In the genomic region with DNA sequence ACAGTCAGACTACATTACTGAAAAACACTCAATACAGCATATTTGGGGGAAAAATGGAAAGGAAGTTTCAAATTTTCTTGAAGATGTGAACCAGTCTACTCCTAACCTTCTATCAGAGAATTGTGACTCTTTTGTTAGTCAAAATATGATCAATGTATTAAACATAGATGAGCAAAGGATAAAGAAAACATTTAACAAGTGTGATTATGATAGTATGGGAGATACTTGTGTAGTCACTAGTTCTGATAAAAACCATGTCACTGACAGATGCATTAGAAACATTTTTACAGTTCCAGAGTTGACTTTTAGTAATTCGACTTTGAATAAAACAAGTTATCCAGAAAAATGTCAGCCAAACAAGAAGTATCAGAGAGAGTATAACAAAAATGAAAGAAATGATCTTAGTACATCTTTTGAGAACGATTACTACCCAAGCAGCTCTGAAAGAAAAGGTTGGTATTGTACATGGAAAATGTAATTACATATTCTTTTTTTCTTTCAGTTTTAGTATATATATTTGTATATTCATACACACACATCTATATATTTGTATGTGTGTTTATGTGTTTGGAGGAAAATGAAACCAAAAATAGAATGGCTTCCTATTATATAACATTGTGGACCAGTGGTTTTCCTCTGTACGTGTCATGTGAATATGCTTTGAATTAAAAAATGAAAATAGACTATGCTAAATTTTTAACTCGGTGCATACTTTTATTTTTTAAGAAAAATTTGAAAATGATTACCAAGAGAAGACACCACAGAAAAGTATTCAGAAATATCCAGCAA, we compare ENCODE assay signal across 11 cellular contexts.
A peak's percentile ranks its signal among the peaks of the same experiment; 100 is the strongest.
DNase-seq lines count a peak whose midpoint lies in the region; ATAC-seq, FAIRE-seq and TF ChIP-seq lines count a peak whose summit lies in the region.
"Had no signal": no experiment of that assay in that cellular context is flagged by ENCODE, and none has a peak within 500 bp of the region (broad histone marks: within the 10 kb centered on the region; RNA-seq: fewer than 3 reads in every experiment).

No MANE protein-coding gene starts in this region.

- TF ChIP-seq POLR2A in H54 (IDR thresholded peaks at IDR 0.05; ENCODE audit: low read depth, low read length): no peak

- no peaks in the 10 kb centered on the region for H3K27me3 Mint-ChIP-seq in activated CD4-positive, alpha-beta T cell treated with anti-CD3 and anti-CD28 coated beads for 36 hours
- H3K27me3 Mint-ChIP-seq in activated CD8-positive, alpha-beta T cell treated with anti-CD3 and anti-CD28 coated beads, Interleukin-2, amount 10 ng/mL, durations not matched to agents 7 days and 5 days (ENCODE audit: low read depth): no peaks in the 10 kb centered on the region
- H3K27me3 Mint-ChIP-seq in natural killer cell treated with Interleukin-12 subunit alpha and Interleukin-12 subunit beta and Interleukin-15 and Interleukin-18, amount 100 ng/mL, for 72 hours: peaks cover 0 to 2% of the 10 kb centered on the region in 2 donors

- H3K36me3 Mint-ChIP-seq in activated CD4-positive, alpha-beta T cell treated with anti-CD3 and anti-CD28 coated beads for 36 hours (ENCODE audit: low read depth): peaks cover 6% of the 10 kb centered on the region
- peaks cover 32% of the 10 kb centered on the region for H3K36me3 Mint-ChIP-seq in activated CD8-positive, alpha-beta T cell treated with anti-CD3 and anti-CD28 coated beads, Interleukin-2, amount 10 ng/mL, durations not matched to agents 7 days and 5 days (ENCODE audit: low read depth)
- H3K36me3 Mint-ChIP-seq in natural killer cell treated with Interleukin-12 subunit alpha and Interleukin-12 subunit beta and Interleukin-15 and Interleukin-18, amount 100 ng/mL, for 72 hours: peaks cover 3% of the 10 kb centered on the region

- FAIRE-seq in H54 (lab: Jason Lieb, UNC) (peak; percentile 50), frontal cortex (lab: Jason Lieb, UNC) (no peak)

- peak; percentile 65 for ATAC-seq in activated CD4-positive, alpha-beta T cell treated with anti-CD3 and anti-CD28 coated beads for 36 hours
- ATAC-seq in activated CD8-positive, alpha-beta T cell treated with anti-CD3 and anti-CD28 coated beads, Interleukin-2, amount 10 ng/mL, durations not matched to agents 7 days and 5 days: peak; percentile 42
- ATAC-seq in natural killer cell treated with Interleukin-12 subunit alpha and Interleukin-12 subunit beta and Interleukin-15 and Interleukin-18, amount 100 ng/mL, for 72 hours: peak; percentile 44 to 48

- intact Hi-C loops in activated CD4-positive, alpha-beta T cell treated with anti-CD3 and anti-CD28 coated beads for 36 hours (cut with DNase I, micrococcal nuclease): loop anchor here (1.0 to 2.0 kb wide), 3 partner anchors 62 to 240 kb away; a partner anchor contains a TSS

- peaks cover 22% of the 10 kb centered on the region for H3K4me1 Mint-ChIP-seq in activated CD4-positive, alpha-beta T cell treated with anti-CD3 and anti-CD28 coated beads for 36 hours
- H3K4me1 Mint-ChIP-seq in activated CD8-positive, alpha-beta T cell treated with anti-CD3 and anti-CD28 coated beads, Interleukin-2, amount 10 ng/mL, durations not matched to agents 7 days and 5 days (ENCODE audit: low read depth): peaks cover 51% of the 10 kb centered on the region
- H3K4me1 Mint-ChIP-seq in natural killer cell treated with Interleukin-12 subunit alpha and Interleukin-12 subunit beta and Interleukin-15 and Interleukin-18, amount 100 ng/mL, for 72 hours (ENCODE audit: low read depth in 2 of 2): peaks cover 16 to 23% of the 10 kb centered on the region in 2 donors

- DNase-seq in activated CD4-positive, alpha-beta T cell treated with anti-CD3 and anti-CD28 coated beads for 36 hours: no peak
- no peak for DNase-seq in activated CD4-positive, alpha-beta T cell treated with anti-CD3 and anti-CD28 coated beads, Interleukin-2, amount 50 U/mL, for 4 hours
- DNase-seq in H54 (ENCODE audit: insufficient read length, low spot score) (no peak), NCI-H345 treated with DMSO at 0.1 percent for 48 hours (lab: John Stamatoyannopoulos, UW; ENCODE audit: unreplicated experiment) (no peak), frontal cortex (ENCODE audit: low spot score in 2 of 2) (no peak), iPS-NIHi7 (ENCODE audit: extremely low spot score) (no peak)
- no peak for DNase-seq in activated CD8-positive, alpha-beta T cell treated with anti-CD3 and anti-CD28 coated beads, Interleukin-2, amount 10 ng/mL, durations not matched to agents 7 days and 5 days
- no peak for DNase-seq in natural killer cell treated with Interleukin-12 subunit alpha and Interleukin-12 subunit beta and Interleukin-15 and Interleukin-18, amount 100 ng/mL, for 72 hours (ENCODE audit: low spot score)
- DNase-seq: amygdala, Kasumi-1, NCI-H187 treated with DMSO at 0.1 percent for 48 hours had no signal

- H3K9me3 Mint-ChIP-seq in activated CD4-positive, alpha-beta T cell treated with anti-CD3 and anti-CD28 coated beads for 36 hours (ENCODE audit: low read depth): peaks cover 11% of the 10 kb centered on the region
- H3K9me3 Mint-ChIP-seq in activated CD8-positive, alpha-beta T cell treated with anti-CD3 and anti-CD28 coated beads, Interleukin-2, amount 10 ng/mL, durations not matched to agents 7 days and 5 days (ENCODE audit: insufficient read depth): peaks cover 15% of the 10 kb centered on the region
- H3K9me3 Mint-ChIP-seq in natural killer cell treated with Interleukin-12 subunit alpha and Interleukin-12 subunit beta and Interleukin-15 and Interleukin-18, amount 100 ng/mL, for 72 hours: no peaks in the 10 kb centered on the region

- H3K4me3 Mint-ChIP-seq in activated CD4-positive, alpha-beta T cell treated with anti-CD3 and anti-CD28 coated beads for 36 hours: peak overlapping the region; percentile 39
- H3K4me3 Mint-ChIP-seq in activated CD8-positive, alpha-beta T cell treated with anti-CD3 and anti-CD28 coated beads, Interleukin-2, amount 10 ng/mL, durations not matched to agents 7 days and 5 days: peak overlapping the region; percentile 73
- H3K4me3 Mint-ChIP-seq in natural killer cell treated with Interleukin-12 subunit alpha and Interleukin-12 subunit beta and Interleukin-15 and Interleukin-18, amount 100 ng/mL, for 72 hours: peak overlapping the region; percentile 77

- POLR2A ChIA-PET in activated CD4-positive, alpha-beta T cell treated with anti-CD3 and anti-CD28 coated beads for 36 hours (lab: Charles Lee): interaction anchor here (0.6 kb wide), 1 partner anchor 62 kb away, joined by 3 read pairs; no protein-coding TSS in a partner anchor
- POLR2A ChIA-PET in activated CD8-positive, alpha-beta T cell treated with anti-CD3 and anti-CD28 coated beads, Interleukin-2, amount 10 ng/mL, durations not matched to agents 7 days and 5 days (lab: Charles Lee): interaction anchor here (4.7 kb wide), 1 partner anchor 62 kb away, joined by 36 read pairs; a partner anchor contains a TSS

- peak overlapping the region; percentile 80 for H3K27ac Mint-ChIP-seq in activated CD4-positive, alpha-beta T cell treated with anti-CD3 and anti-CD28 coated beads for 36 hours
- H3K27ac Mint-ChIP-seq in activated CD8-positive, alpha-beta T cell treated with anti-CD3 and anti-CD28 coated beads, Interleukin-2, amount 10 ng/mL, durations not matched to agents 7 days and 5 days: peak overlapping the region; percentile 87
- peak overlapping the region; percentile 42 to 76 for H3K27ac Mint-ChIP-seq in natural killer cell treated with Interleukin-12 subunit alpha and Interleukin-12 subunit beta and Interleukin-15 and Interleukin-18, amount 100 ng/mL, for 72 hours

- CTCF ChIA-PET in activated CD4-positive, alpha-beta T cell treated with anti-CD3 and anti-CD28 coated beads for 36 hours (lab: Charles Lee): interaction anchor here (1.0 kb wide), 1 partner anchor 12 kb away, joined by 3 read pairs; no protein-coding TSS in a partner anchor
- CTCF ChIA-PET in activated CD8-positive, alpha-beta T cell treated with anti-CD3 and anti-CD28 coated beads, Interleukin-2, amount 10 ng/mL, durations not matched to agents 7 days and 5 days (lab: Charles Lee): interaction anchor here (4.7 kb wide), 1 partner anchor 62 kb away, joined by 33 read pairs; a partner anchor contains a TSS
